In genomic region chr15:97482521-97482920, GRCh38 we compare ENCODE assay signal across 16 cellular contexts.
A peak's percentile ranks its signal among the peaks of the same experiment; 100 is the strongest.
DNase-seq lines count a peak whose midpoint lies in the region; ATAC-seq and TF ChIP-seq lines count a peak whose summit lies in the region.
"Had no signal": no experiment of that assay in that cellular context is flagged by ENCODE, and none has a peak within 500 bp of the region (broad histone marks: within the 10 kb centered on the region; RNA-seq: fewer than 3 reads in every experiment).

No MANE protein-coding gene starts in this region.

- H3K4ac ChIP-seq in H9 (ENCODE audit: low read depth, low read length), result no peak overlapping the region

- H3K36me3 ChIP-seq in Caco-2 (ENCODE audit: control insufficient read depth, insufficient read depth, low read length), result no peaks in the 10 kb centered on the region
- H3K36me3 ChIP-seq in PC-3 (ENCODE audit: low read depth, low read length), result no peaks in the 10 kb centered on the region
- H3K36me3 ChIP-seq: esophagus muscularis mucosa, thoracic aorta had no signal

- H4K20me1 ChIP-seq in H9 (ENCODE audit: control insufficient read depth, insufficient read depth, insufficient read length) (no peaks in the 10 kb centered on the region), PC-3 (ENCODE audit: low read length) (no peaks in the 10 kb centered on the region)

- H3K27ac ChIP-seq in H9 (ENCODE audit: insufficient read length, low read depth, low read length) (no peak overlapping the region), PC-3 (ENCODE audit: low read length) (no peak overlapping the region)
- H3K27ac ChIP-seq: esophagus muscularis mucosa, GM23248, thoracic aorta had no signal

- no peak overlapping the region for H4K91ac ChIP-seq in H9 (ENCODE audit: insufficient read length, low read depth, low read length)

- no peaks in the 10 kb centered on the region for H3K79me2 ChIP-seq in H9 (ENCODE audit: insufficient read depth, low read length)
- no peaks in the 10 kb centered on the region for H3K79me2 ChIP-seq in PC-3 (ENCODE audit: low read length)

- no peak for ATAC-seq in PC-3
- ATAC-seq in HG03135 (IDR thresholded peaks at IDR 0.05; ENCODE audit: unreplicated experiment), result no peak
- no peak for ATAC-seq in stimulated activated effector memory CD8-positive, alpha-beta T cell treated with anti-CD3 and anti-CD28 coated beads, Interleukin-12 subunit alpha, Interleukin-12 subunit beta, amount 100 ng/mL, for 72 hours
- ATAC-seq: natural killer cell had no signal

- H3K27ac Mint-ChIP-seq in Caco-2 (ENCODE audit: unreplicated experiment), result no peak overlapping the region
- H3K27ac Mint-ChIP-seq in H9, result 0 out of 7 replicates have a peak overlapping the region, but pooled peaks of 1 of the 3 experiments have one; percentile 4
- no peak overlapping the region for H3K27ac Mint-ChIP-seq in stimulated activated effector memory CD8-positive, alpha-beta T cell treated with anti-CD3 and anti-CD28 coated beads, Interleukin-12 subunit alpha, Interleukin-12 subunit beta, amount 100 ng/mL, for 72 hours
- H3K27ac Mint-ChIP-seq: activated naive CD8-positive, alpha-beta T cell treated with anti-CD3 and anti-CD28 coated beads, Interleukin-2, amount 10 ng/mL, durations not matched to agents 7 days and 5 days; activated T-helper 1 cell treated with anti-CD3 and anti-CD28 coated beads, Interleukin-12 subunit alpha, Interleukin-12 subunit beta, Interleukin-2, Interleukin-4 antibody, amounts not matched to agents 30 ng/mL and 10 ng/mL and 1 ng/mL, durations not matched to agents 14 hours and 24 hours and 36 hours; natural killer cell had no signal

- no peak overlapping the region for H3K4me3 ChIP-seq in Caco-2 (ENCODE audit: low read depth, low read length)
- no peak overlapping the region for H3K4me3 ChIP-seq in PC-3 (ENCODE audit: low read length)
- H3K4me3 ChIP-seq: esophagus muscularis mucosa, GM23248, thoracic aorta had no signal

- no peak overlapping the region for H2BK12ac ChIP-seq in H9 (ENCODE audit: insufficient read length, low read depth, low read length)

- TF ChIP-seq CTCF in Caco-2 (IDR thresholded peaks at IDR 0.05; ENCODE audit: insufficient read depth in 1 of 2, low read depth in 1 of 2, low read length in 1 of 2, severe bottlenecking in 1 of 2, unreplicated experiment in 1 of 2) (peak; percentile 13 to 15), H9 (conservative IDR thresholded peaks at IDR 0.05) (peak; percentile 76), PC-3 (conservative IDR thresholded peaks at IDR 0.05; ENCODE audit: low read depth, low read length) (0 out of 2 replicates have a peak, but pooled peaks have one; percentile 12)

- H3K79me1 ChIP-seq in H9 (ENCODE audit: insufficient read depth, low read depth, low read length, poor library complexity, severe bottlenecking), result no peaks in the 10 kb centered on the region

- H2BK5ac ChIP-seq in H9 (ENCODE audit: insufficient read length, low read length), result no peak overlapping the region

- no peak overlapping the region for H4K8ac ChIP-seq in H9 (replicated peaks; ENCODE audit: insufficient read length, low read depth, low read length)

- POLR2A ChIA-PET in Caco-2 (lab: Charles Lee) (no interaction called here), PC-3 (lab: Charles Lee; ENCODE audit: unreplicated experiment) (no interaction called here)

- H3K23ac ChIP-seq in H9 (ENCODE audit: insufficient read length, low read depth, low read length), result no peak overlapping the region

- H3K27me3 Mint-ChIP-seq in Caco-2 (ENCODE audit: insufficient read depth, unreplicated experiment) (no peaks in the 10 kb centered on the region), H9 (ENCODE audit: low read depth) (peaks cover 3% of the 10 kb centered on the region; the same call in 1 of the 2 replicates)
- H3K27me3 Mint-ChIP-seq: activated naive CD8-positive, alpha-beta T cell treated with anti-CD3 and anti-CD28 coated beads, Interleukin-2, amount 10 ng/mL, durations not matched to agents 7 days and 5 days had no signal

- no peak overlapping the region for H3K14ac ChIP-seq in H9 (ENCODE audit: insufficient read depth, low read length)

- H3K4me1 Mint-ChIP-seq in Caco-2 (ENCODE audit: low read depth, unreplicated experiment) (no peaks in the 10 kb centered on the region), H9 (no peaks in the 10 kb centered on the region)
- no peaks in the 10 kb centered on the region for H3K4me1 Mint-ChIP-seq in stimulated activated effector memory CD8-positive, alpha-beta T cell treated with anti-CD3 and anti-CD28 coated beads, Interleukin-12 subunit alpha, Interleukin-12 subunit beta, amount 100 ng/mL, for 72 hours
- H3K4me1 Mint-ChIP-seq: activated naive CD8-positive, alpha-beta T cell treated with anti-CD3 and anti-CD28 coated beads, Interleukin-2, amount 10 ng/mL, durations not matched to agents 7 days and 5 days; natural killer cell had no signal

- H3K27me3 ChIP-seq in Caco-2 (replicated peaks; ENCODE audit: control insufficient read depth, insufficient read depth, low read length) (no peaks in the 10 kb centered on the region), H9 (ENCODE audit: insufficient read depth, low read length) (no peaks in the 10 kb centered on the region), PC-3 (ENCODE audit: low read length) (no peaks in the 10 kb centered on the region)
- H3K27me3 ChIP-seq: esophagus muscularis mucosa had no signal

- H3K9me3 Mint-ChIP-seq in Caco-2 (ENCODE audit: unreplicated experiment) (no peaks in the 10 kb centered on the region), H9 (peaks cover 9 to 14% of the 10 kb centered on the region in 2 experiments)
- peaks cover 13% of the 10 kb centered on the region for H3K9me3 Mint-ChIP-seq in stimulated activated effector memory CD8-positive, alpha-beta T cell treated with anti-CD3 and anti-CD28 coated beads, Interleukin-12 subunit alpha, Interleukin-12 subunit beta, amount 100 ng/mL, for 72 hours

- BruUV-seq in Caco-2 (replicated peaks; lab: Mats Ljungman, UMichigan) (no TSS peak), PC-3 (replicated peaks; lab: Mats Ljungman, UMichigan) (no TSS peak)

- no peak overlapping the region for H3K4me2 ChIP-seq in H9 (ENCODE audit: insufficient read depth, insufficient read length, low read length)
- H3K4me2 ChIP-seq in PC-3 (ENCODE audit: low read length), result no peak overlapping the region

- no peaks in the 10 kb centered on the region for H3K23me2 ChIP-seq in H9 (ENCODE audit: insufficient read length, low read depth, low read length, poor library complexity, severe bottlenecking)

- no peak overlapping the region for H3K18ac ChIP-seq in H9 (ENCODE audit: insufficient read length, low read depth, low read length)

- no peak overlapping the region for H3K9ac ChIP-seq in H9 (ENCODE audit: extremely low read depth, insufficient read length, low read length)
- no peak overlapping the region for H3K9ac ChIP-seq in PC-3 (ENCODE audit: low read length)
- H3K9ac ChIP-seq: GM23248 had no signal

- peak in 1 of 2 experiments; percentile 3 for DNase-seq in Caco-2
- peak; percentile 40 for DNase-seq in H9
- DNase-seq in PC-3, result no peak
- peak; percentile 40 for DNase-seq in iPS-NIHi11 (ENCODE audit: low spot score)
- no peak for DNase-seq in effector CD8-positive, alpha-beta T cell (lab: John Stamatoyannopoulos, UW)
- DNase-seq in stimulated activated effector memory CD8-positive, alpha-beta T cell treated with anti-CD3 and anti-CD28 coated beads, Interleukin-12 subunit alpha, Interleukin-12 subunit beta, amount 100 ng/mL, for 72 hours (ENCODE audit: low spot score in 2 of 2), result no peak
- DNase-seq in middle frontal gyrus (ENCODE audit: extremely low spot score, low spot score), result no peak
- DNase-seq: activated naive CD8-positive, alpha-beta T cell treated with anti-CD3 and anti-CD28 coated beads, Interleukin-2, amount 10 ng/mL, durations not matched to agents 7 days and 5 days; GF-D8; GM23248; natural killer cell; NCI-H510A treated with DMSO at 0.1 percent for 48 hours had no signal

- intact Hi-C loops in Caco-2 (cut with micrococcal nuclease; ENCODE audit: unreplicated experiment), result loop anchor here (1.0 kb wide), 1 partner anchor 237 kb away; no protein-coding TSS in a partner anchor
- intact Hi-C loops in PC-3 (cut with micrococcal nuclease), result no loop called here

- H3K4me3 Mint-ChIP-seq in Caco-2 (ENCODE audit: unreplicated experiment) (no peak overlapping the region), H9 (no peak overlapping the region)
- no peak overlapping the region for H3K4me3 Mint-ChIP-seq in stimulated activated effector memory CD8-positive, alpha-beta T cell treated with anti-CD3 and anti-CD28 coated beads, Interleukin-12 subunit alpha, Interleukin-12 subunit beta, amount 100 ng/mL, for 72 hours
- H3K4me3 Mint-ChIP-seq: activated naive CD8-positive, alpha-beta T cell treated with anti-CD3 and anti-CD28 coated beads, Interleukin-2, amount 10 ng/mL, durations not matched to agents 7 days and 5 days; activated T-helper 1 cell treated with anti-CD3 and anti-CD28 coated beads, Interleukin-12 subunit alpha, Interleukin-12 subunit beta, Interleukin-2, Interleukin-4 antibody, amounts not matched to agents 30 ng/mL and 10 ng/mL and 1 ng/mL, durations not matched to agents 14 hours and 24 hours and 36 hours; natural killer cell had no signal

- H2AK5ac ChIP-seq in H9 (ENCODE audit: insufficient read length, low read length), result no peak overlapping the region

- H3K56ac ChIP-seq in H9 (ENCODE audit: insufficient read length, low read depth, low read length), result no peak overlapping the region

- no peaks in the 10 kb centered on the region for H3K9me3 ChIP-seq in Caco-2
- H3K9me3 ChIP-seq in H9 (ENCODE audit: control insufficient read depth, low read depth, low read length), result no peaks in the 10 kb centered on the region
- no peaks in the 10 kb centered on the region for H3K9me3 ChIP-seq in PC-3 (ENCODE audit: low read length)
- H3K9me3 ChIP-seq: esophagus muscularis mucosa, thoracic aorta had no signal

- no peaks in the 10 kb centered on the region for H3K9me2 ChIP-seq in PC-3 (replicated peaks; ENCODE audit: low read length)

- H2BK20ac ChIP-seq in H9 (ENCODE audit: low read depth, low read length, poor library complexity, severe bottlenecking), result no peak overlapping the region

- no peak overlapping the region for H2BK120ac ChIP-seq in H9 (ENCODE audit: low read depth, low read length, poor library complexity, severe bottlenecking)

- no peak overlapping the region for H4K5ac ChIP-seq in H9 (ENCODE audit: insufficient read length, low read depth, low read length)

- no peak overlapping the region for H3T11ph ChIP-seq in H9 (ENCODE audit: low read length)

- WGBS in H9 (ENCODE audit: extremely low coverage, insufficient read length, low lambda C conversion rate), result no CpG with 5 or more reads among the region's 3 CpGs

- H2BK15ac ChIP-seq in H9 (ENCODE audit: low read depth, low read length), result no peak overlapping the region

- H3K4me1 ChIP-seq in Caco-2, result no peaks in the 10 kb centered on the region
- no peaks in the 10 kb centered on the region for H3K4me1 ChIP-seq in H9 (ENCODE audit: insufficient read depth, low read length)
- H3K4me1 ChIP-seq in PC-3 (ENCODE audit: insufficient read depth, low read length), result no peaks in the 10 kb centered on the region
- H3K4me1 ChIP-seq: esophagus muscularis mucosa had no signal

- H3F3A ChIP-seq in PC-3 (ENCODE audit: low read length, unreplicated experiment), result no peaks in the 10 kb centered on the region

- CTCF ChIA-PET in Caco-2 (lab: Charles Lee), result no interaction called here
- CTCF ChIA-PET in PC-3 (lab: Charles Lee), result no interaction called here

- no peaks in the 10 kb centered on the region for H3K36me3 Mint-ChIP-seq in Caco-2 (ENCODE audit: insufficient read depth, unreplicated experiment)
- peaks cover 0 to 6% (median 0%) of the 10 kb centered on the region in 3 experiments; a peak in 2 of 7 replicates for H3K36me3 Mint-ChIP-seq in H9 (ENCODE audit: insufficient read depth in 1 of 3, low read depth in 3 of 3)
- no peaks in the 10 kb centered on the region for H3K36me3 Mint-ChIP-seq in stimulated activated effector memory CD8-positive, alpha-beta T cell treated with anti-CD3 and anti-CD28 coated beads, Interleukin-12 subunit alpha, Interleukin-12 subunit beta, amount 100 ng/mL, for 72 hours
- H3K36me3 Mint-ChIP-seq: activated naive CD8-positive, alpha-beta T cell treated with anti-CD3 and anti-CD28 coated beads, Interleukin-2, amount 10 ng/mL, durations not matched to agents 7 days and 5 days; natural killer cell had no signal

- no peak overlapping the region for H2AFZ ChIP-seq in H9 (ENCODE audit: low read length)
- H2AFZ ChIP-seq in PC-3 (ENCODE audit: low read length), result no peak overlapping the region
- H2AFZ ChIP-seq: GM23248 had no signal

Comparison
In these comparisons a context has a peak if more than half of its experiments do, and no peak if none do; other contexts are left out.
1. DNase-seq: peak in H9 (single experiment) and iPS-NIHi11 (single experiment); none in PC-3 (single experiment), effector CD8-positive, alpha-beta T cell (single experiment), stimulated activated effector memory CD8-positive, alpha-beta T cell treated with anti-CD3 and anti-CD28 coated beads, Interleukin-12 subunit alpha, Interleukin-12 subunit beta, amount 100 ng/mL, for 72 hours (0 of 2) and middle frontal gyrus (single experiment).
2. CTCF ChIP-seq: peak in every context shown above with its lines; median percentile 76 in H9; 14 in Caco-2; 12 in PC-3.